8 cellular contexts compared by ENCODE assay signal in the genomic region with DNA sequence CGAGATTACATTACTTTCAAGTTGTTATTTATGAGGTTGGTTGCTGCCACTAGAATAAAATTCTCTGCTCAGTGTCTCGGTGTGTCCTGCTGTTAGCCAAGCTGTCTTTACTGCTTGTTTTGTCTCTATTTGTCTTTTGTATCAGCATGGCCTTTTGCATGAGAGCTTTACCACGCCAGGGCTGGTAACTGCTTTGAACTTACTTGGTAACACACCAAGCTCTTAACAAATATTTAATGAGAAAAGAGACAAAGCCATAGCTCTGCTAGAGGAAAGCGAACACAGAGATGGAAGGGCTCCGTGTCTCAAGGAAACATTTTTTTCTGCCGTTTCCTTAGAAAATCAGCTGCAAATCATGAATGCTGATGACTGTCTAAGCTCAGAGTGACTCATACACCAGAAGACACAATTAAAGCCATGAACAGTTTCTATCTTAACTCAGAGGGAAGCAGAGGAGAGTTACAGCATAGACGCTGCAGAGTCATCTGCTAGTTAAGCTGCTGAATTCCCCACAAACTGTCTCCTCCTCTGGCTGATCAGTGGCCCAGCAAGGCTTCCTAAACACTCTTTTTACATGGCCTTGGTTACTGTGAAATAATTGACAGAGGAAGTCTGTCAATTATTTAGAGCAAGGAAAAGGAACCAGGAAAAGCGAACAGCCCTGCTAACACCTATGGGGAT. TPM values are rescaled to one million over a fixed set of nuclear protein-coding genes. Genes with fewer than 3 reads are reported as not detected.
DNase-seq lines count a peak whose midpoint lies in the region; ATAC-seq and TF ChIP-seq lines count a peak whose summit lies in the region.

No MANE protein-coding gene starts in this region.

- no peaks in the 10 kb centered on the region for H3K9me3 ChIP-seq in heart left ventricle
- no peaks in the 10 kb centered on the region for H3K9me3 ChIP-seq in smooth muscle cell (replicated peaks; ENCODE audit: low read depth)

- POLR2A ChIA-PET in activated CD4-positive, alpha-beta memory T cell treated with anti-CD3 and anti-CD28 coated beads for 36 hours (lab: Charles Lee) = interaction anchor here (1.0 kb wide), 1 partner anchor 45 kb away, joined by 3 read pairs; the partner anchor contains the start of gene AGPAT4

- H3K36me3 ChIP-seq in heart left ventricle (peaks cover 0 to 12% (median 4%) of the 10 kb centered on the region in 9 donors), smooth muscle cell (ENCODE audit: low read depth) (peaks cover 3% of the 10 kb centered on the region)

- H3F3A ChIP-seq in smooth muscle cell (ENCODE audit: low read depth) = peaks cover 48% of the 10 kb centered on the region

- TF ChIP-seq CTCF in heart left ventricle (IDR thresholded peaks at IDR 0.05) = no peak
- no peak for TF ChIP-seq CTCF in smooth muscle cell (IDR thresholded peaks at IDR 0.05; ENCODE audit: borderline replicate concordance, insufficient read depth, poor library complexity, severe bottlenecking)

- H3K9ac ChIP-seq in smooth muscle cell (ENCODE audit: low read depth) = peak overlapping the region; percentile 90

- intact Hi-C loops in activated CD4-positive, alpha-beta memory T cell treated with anti-CD3 and anti-CD28 coated beads for 36 hours (cut with micrococcal nuclease) = loop anchor here (5.0 kb wide), 1 partner anchor 102 kb away; no protein-coding TSS in a partner anchor
- intact Hi-C loops in heart left ventricle (cut with DNase I) = no loop called here

- H3K27ac ChIP-seq in heart left ventricle = peak overlapping the region in 7 of 12 donors; percentile 13 to 82 (median 44)
- peak overlapping the region; percentile 99 for H3K27ac ChIP-seq in smooth muscle cell (ENCODE audit: low read depth)

- H3K36me3 Mint-ChIP-seq in activated CD4-positive, alpha-beta memory T cell treated with anti-CD3 and anti-CD28 coated beads for 36 hours = peaks cover 8% of the 10 kb centered on the region

- DNase-seq in activated CD4-positive, alpha-beta memory T cell treated with anti-CD3 and anti-CD28 coated beads for 36 hours = no peak
- DNase-seq in heart left ventricle = no peak
- DNase-seq in smooth muscle cell (lab: John Stamatoyannopoulos, UW; ENCODE audit: unreplicated experiment) = no peak
- DNase-seq in HT-29 (ENCODE audit: low spot score) = no peak
- no peak for DNase-seq in activated effector memory CD4-positive, alpha-beta T cell treated with anti-CD3 and anti-CD28 coated beads, Interleukin-2, amount 50 U/mL, for 16 hours

- peak overlapping the region; percentile 71 for H3K27ac Mint-ChIP-seq in activated CD4-positive, alpha-beta memory T cell treated with anti-CD3 and anti-CD28 coated beads for 36 hours

- ATAC-seq in GM18520 (IDR thresholded peaks at IDR 0.05; ENCODE audit: unreplicated experiment) = peak; percentile 43
- ATAC-seq in HG03342 (IDR thresholded peaks at IDR 0.05; ENCODE audit: unreplicated experiment) = peak; percentile 68
- peak in 3 of 4 donors; percentile 80 to 91 (median 83) for ATAC-seq in heart left ventricle
- no peak for ATAC-seq in GM21381 (IDR thresholded peaks at IDR 0.05; ENCODE audit: unreplicated experiment)

- H3K9me3 Mint-ChIP-seq in activated CD4-positive, alpha-beta memory T cell treated with anti-CD3 and anti-CD28 coated beads for 36 hours = peaks cover 4% of the 10 kb centered on the region

- peak overlapping the region; percentile 23 for H2AFZ ChIP-seq in smooth muscle cell (ENCODE audit: low read depth)

- CTCF ChIA-PET in activated CD4-positive, alpha-beta memory T cell treated with anti-CD3 and anti-CD28 coated beads for 36 hours (lab: Charles Lee) = interaction anchor here (0.8 to 0.9 kb wide), 2 partner anchors 142 to 237 kb away, joined by 3 to 5 read pairs; no protein-coding TSS in a partner anchor

- H3K4me1 Mint-ChIP-seq in activated CD4-positive, alpha-beta memory T cell treated with anti-CD3 and anti-CD28 coated beads for 36 hours (ENCODE audit: low read depth) = peaks cover 47% of the 10 kb centered on the region

- peak overlapping the region; percentile 81 for H3K4me2 ChIP-seq in smooth muscle cell

- H3K4me3 ChIP-seq in heart left ventricle (peak overlapping the region in 1 of 12 donors; percentile 12), smooth muscle cell (peak overlapping the region; percentile 31)

- H3K27me3 Mint-ChIP-seq in activated CD4-positive, alpha-beta memory T cell treated with anti-CD3 and anti-CD28 coated beads for 36 hours = no peaks in the 10 kb centered on the region

- 44 to 60% (median 53%) methylated on average over 8 of the region's 8 CpGs for WGBS in heart left ventricle, 4 donors
- 11% methylated on average over 8 of the region's 8 CpGs for WGBS in smooth muscle cell (ENCODE audit: low lambda C conversion rate)

- no peak for TF ChIP-seq POLR2A in heart left ventricle (IDR thresholded peaks at IDR 0.05)

- H3K27me3 ChIP-seq in heart left ventricle = no peaks in the 10 kb centered on the region
- H3K27me3 ChIP-seq in smooth muscle cell (ENCODE audit: low read depth) = no peaks in the 10 kb centered on the region

- H3K79me2 ChIP-seq in smooth muscle cell (ENCODE audit: low read depth) = peaks cover 64% of the 10 kb centered on the region

- no peak overlapping the region for H3K4me3 Mint-ChIP-seq in activated CD4-positive, alpha-beta memory T cell treated with anti-CD3 and anti-CD28 coated beads for 36 hours

- peaks cover 0 to 38% (median 16%) of the 10 kb centered on the region in 12 donors for H3K4me1 ChIP-seq in heart left ventricle
- H3K4me1 ChIP-seq in smooth muscle cell (ENCODE audit: low read depth) = peaks cover 50% of the 10 kb centered on the region

- no peaks in the 10 kb centered on the region for H4K20me1 ChIP-seq in smooth muscle cell (ENCODE audit: low read depth)

RNA-seq across cellular contexts. Expression of gene AGPAT4, which starts 44.8 kb away (rescaled TPM):
- 1 to 10 TPM; 4.7 to 5.6 TPM for total RNA-seq in activated CD4-positive, alpha-beta memory T cell treated with anti-CD3 and anti-CD28 coated beads for 36 hours
- total RNA-seq in heart left ventricle = 1 to 10 TPM in 8 of 9 donors, under 1 TPM in 1; 0.83 to 5.0 (median 1.9) TPM
- polyA plus RNA-seq in heart left ventricle = 1 to 10 TPM; 1.3 to 1.5 TPM
- 49.3 and 51.8 TPM in 2 replicates for total RNA-seq in smooth muscle cell
- 41.5 and 51.4 TPM in 2 replicates for polyA plus RNA-seq in smooth muscle cell
- 0.47 and 0.56 TPM in 2 replicates for total RNA-seq in HT-29 (2014; rRNA removed; shearing (Covaris generic))
